In the genomic region with DNA sequence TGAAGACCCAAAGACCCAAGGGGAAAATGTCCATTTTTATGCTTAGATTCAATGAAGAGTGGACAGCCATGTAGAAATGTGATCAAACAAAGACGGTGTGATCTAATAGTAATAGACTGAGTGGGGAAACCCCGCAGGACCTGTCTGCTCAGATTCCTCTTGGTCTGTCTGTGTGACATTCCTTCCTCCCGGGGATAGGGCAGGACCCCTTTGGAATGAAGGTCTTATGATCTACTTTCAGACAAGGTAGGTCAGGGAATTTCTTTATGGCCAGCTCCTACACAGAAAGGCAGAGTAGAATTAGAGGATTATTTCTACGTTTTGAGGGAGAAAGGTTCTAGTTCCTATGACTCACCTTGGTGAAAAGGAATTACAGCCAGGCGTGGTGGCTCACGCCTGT, we compare ENCODE assay signal across 29 cellular contexts.
A peak's percentile ranks its signal among the peaks of the same experiment; 100 is the strongest.
DNase-seq lines count a peak whose midpoint lies in the region; TF ChIP-seq lines count a peak whose summit lies in the region.
"Had no signal": no experiment of that assay in that cellular context is flagged by ENCODE, and none has a peak within 500 bp of the region (broad histone marks: within the 10 kb centered on the region; RNA-seq: fewer than 3 reads in every experiment).

No MANE protein-coding gene starts in this region.

- TF ChIP-seq RAD21 in Ishikawa (IDR thresholded peaks at IDR 0.05; ENCODE audit: low read depth): no peak

- H3K4me3 ChIP-seq in endodermal cell (ENCODE audit: low read length) (no peak overlapping the region), mesodermal cell (ENCODE audit: extremely low read depth, insufficient read depth, low read length, poor library complexity, severe bottlenecking) (no peak overlapping the region), Karpas-422 (ENCODE audit: low read length) (no peak overlapping the region)
- H3K4me3 ChIP-seq: left ventricle myocardium inferior, right lobe of liver, upper lobe of right lung had no signal

- no peaks in the 10 kb centered on the region for H3K79me2 ChIP-seq in Karpas-422 (ENCODE audit: low read length)
- H3K79me2 ChIP-seq: parathyroid adenoma had no signal

- H3K4me1 ChIP-seq in endodermal cell (ENCODE audit: control insufficient read depth, insufficient read depth, low read length): peaks cover 15% of the 10 kb centered on the region
- peaks cover 13% of the 10 kb centered on the region for H3K4me1 ChIP-seq in mesodermal cell (ENCODE audit: control insufficient read depth, insufficient read depth, low read length, poor library complexity, severe bottlenecking)
- no peaks in the 10 kb centered on the region for H3K4me1 ChIP-seq in Karpas-422 (ENCODE audit: low read length)
- H3K4me1 ChIP-seq: left ventricle myocardium inferior, parathyroid adenoma, right lobe of liver, upper lobe of right lung had no signal

- TF ChIP-seq CTCF in endodermal cell (conservative IDR thresholded peaks at IDR 0.05): no peak

- no peaks in the 10 kb centered on the region for H3K27me3 Mint-ChIP-seq in endodermal cell (ENCODE audit: insufficient read depth)
- no peaks in the 10 kb centered on the region for H3K27me3 Mint-ChIP-seq in activated T-helper 2 cell treated with anti-CD3 and anti-CD28 coated beads, Interferon-gamma antibody, Interleukin-2, Interleukin-4, amounts not matched to agents 10 μg/mL and 5 μg/mL and 100 μg/mL, durations not matched to agents 14 hours and 24 hours and 36 hours (ENCODE audit: low read depth)
- H3K27me3 Mint-ChIP-seq: activated CD4-positive, alpha-beta memory T cell treated with anti-CD3 and anti-CD28 coated beads, Interleukin-2, amount 10 ng/mL, durations not matched to agents 7 days and 5 days; activated naive CD8-positive, alpha-beta T cell had no signal

- H3K36me3 ChIP-seq in endodermal cell (ENCODE audit: control insufficient read depth, insufficient read depth, low read length) (no peaks in the 10 kb centered on the region), mesodermal cell (ENCODE audit: control insufficient read depth, insufficient read depth, low read length) (no peaks in the 10 kb centered on the region), Karpas-422 (ENCODE audit: insufficient read depth, low read length) (no peaks in the 10 kb centered on the region)
- H3K36me3 ChIP-seq: left ventricle myocardium inferior, right lobe of liver, upper lobe of right lung had no signal

- H3K36me3 Mint-ChIP-seq in endodermal cell (ENCODE audit: low read depth): no peaks in the 10 kb centered on the region
- no peaks in the 10 kb centered on the region for H3K36me3 Mint-ChIP-seq in activated T-helper 2 cell treated with anti-CD3 and anti-CD28 coated beads, Interferon-gamma antibody, Interleukin-2, Interleukin-4, amounts not matched to agents 10 μg/mL and 5 μg/mL and 100 μg/mL, durations not matched to agents 14 hours and 24 hours and 36 hours (ENCODE audit: low read depth)
- H3K36me3 Mint-ChIP-seq: stimulated activated effector memory CD8-positive, alpha-beta T cell treated with anti-CD3 and anti-CD28 coated beads, Interleukin-12 subunit alpha, Interleukin-12 subunit beta, amount 100 ng/mL, for 72 hours had no signal

- H3K9me2 ChIP-seq in Karpas-422 (replicated peaks; ENCODE audit: insufficient read depth, low read length): no peaks in the 10 kb centered on the region
- H3K9me2 ChIP-seq: SK-N-SH had no signal

- no peak overlapping the region for H3K4me3 Mint-ChIP-seq in endodermal cell
- H3K4me3 Mint-ChIP-seq in activated T-helper 2 cell treated with anti-CD3 and anti-CD28 coated beads, Interferon-gamma antibody, Interleukin-2, Interleukin-4, amounts not matched to agents 10 μg/mL and 5 μg/mL and 100 μg/mL, durations not matched to agents 14 hours and 24 hours and 36 hours (ENCODE audit: low read depth): no peak overlapping the region
- H3K4me3 Mint-ChIP-seq: activated CD4-positive, alpha-beta memory T cell treated with anti-CD3 and anti-CD28 coated beads, Interleukin-2, amount 10 ng/mL, durations not matched to agents 7 days and 5 days; activated naive CD8-positive, alpha-beta T cell; nephron; stimulated activated effector memory CD8-positive, alpha-beta T cell treated with anti-CD3 and anti-CD28 coated beads, Interleukin-12 subunit alpha, Interleukin-12 subunit beta, amount 100 ng/mL, for 72 hours; T-helper 1 cell treated with Interleukin-12 subunit alpha and Interleukin-12 subunit beta and Interleukin-4 antibody, amounts not matched to agents 30 μg/mL and 1 μg/mL, for 36 hours had no signal

- H3K9ac ChIP-seq in endodermal cell (ENCODE audit: extremely low read depth, low read length, poor library complexity, severe bottlenecking) (peak overlapping the region; percentile 34), Karpas-422 (ENCODE audit: low read length) (no peak overlapping the region)
- H3K9ac ChIP-seq: parathyroid adenoma, SK-N-SH had no signal

- 0 out of 2 replicates have a peak, but pooled peaks cover 4% of the 10 kb centered on the region for H4K20me1 ChIP-seq in Karpas-422 (ENCODE audit: insufficient read depth, low read depth, low read length)

- no peak overlapping the region for H2AFZ ChIP-seq in Karpas-422 (ENCODE audit: low read length)
- H2AFZ ChIP-seq: parathyroid adenoma had no signal

- H3K9me3 ChIP-seq in endodermal cell (ENCODE audit: control insufficient read depth, low read length) (no peaks in the 10 kb centered on the region), mesodermal cell (ENCODE audit: control insufficient read depth, low read length) (no peaks in the 10 kb centered on the region), Karpas-422 (ENCODE audit: low read length) (no peaks in the 10 kb centered on the region)
- H3K9me3 ChIP-seq: left ventricle myocardium inferior, right lobe of liver, SK-N-SH, upper lobe of right lung had no signal

- no peak overlapping the region for H3K4me2 ChIP-seq in Karpas-422 (ENCODE audit: low read depth, low read length, poor library complexity, severe bottlenecking)
- H3K4me2 ChIP-seq: SK-N-SH had no signal

- intact Hi-C loops in activated T-helper 2 cell treated with anti-CD3 and anti-CD28 coated beads, Interferon-gamma antibody, Interleukin-2, Interleukin-4, amounts not matched to agents 10 μg/mL and 5 μg/mL and 100 μg/mL, durations not matched to agents 14 hours and 24 hours and 36 hours (cut with micrococcal nuclease): no loop called here

- no peaks in the 10 kb centered on the region for H3K9me3 Mint-ChIP-seq in endodermal cell
- H3K9me3 Mint-ChIP-seq in activated T-helper 2 cell treated with anti-CD3 and anti-CD28 coated beads, Interferon-gamma antibody, Interleukin-2, Interleukin-4, amounts not matched to agents 10 μg/mL and 5 μg/mL and 100 μg/mL, durations not matched to agents 14 hours and 24 hours and 36 hours: no peaks in the 10 kb centered on the region
- H3K9me3 Mint-ChIP-seq: activated CD4-positive, alpha-beta memory T cell treated with anti-CD3 and anti-CD28 coated beads, Interleukin-2, amount 10 ng/mL, durations not matched to agents 7 days and 5 days; nephron; stimulated activated effector memory CD8-positive, alpha-beta T cell treated with anti-CD3 and anti-CD28 coated beads, Interleukin-12 subunit alpha, Interleukin-12 subunit beta, amount 100 ng/mL, for 72 hours; T-helper 1 cell treated with Interleukin-12 subunit alpha and Interleukin-12 subunit beta and Interleukin-4 antibody, amounts not matched to agents 30 μg/mL and 1 μg/mL, for 36 hours had no signal

- peak; percentile 81 for DNase-seq in endodermal cell
- DNase-seq in activated T-helper 2 cell treated with anti-CD3 and anti-CD28 coated beads, Interferon-gamma antibody, Interleukin-2, Interleukin-4, amounts not matched to agents 10 μg/mL and 5 μg/mL and 100 μg/mL, durations not matched to agents 14 hours and 24 hours and 36 hours (ENCODE audit: low spot score): no peak
- no peak for DNase-seq in COR-L47 (lab: John Stamatoyannopoulos, UW)
- no peak for DNase-seq in NCI-H146 treated with DMSO at 0.1 percent for 48 hours (lab: John Stamatoyannopoulos, UW; ENCODE audit: unreplicated experiment)
- no peak for DNase-seq in Karpas-422
- DNase-seq: activated CD4-positive, alpha-beta memory T cell treated with anti-CD3 and anti-CD28 coated beads, Interleukin-2, amount 10 ng/mL, durations not matched to agents 7 days and 5 days; activated CD4-positive, alpha-beta T cell treated with anti-CD3 and anti-CD28 coated beads for 1 hour; activated effector memory CD4-positive, alpha-beta T cell treated with Interleukin-2 at 50 U/mL for 16 hours; aorta; caudate nucleus; GOT3; hypothalamus; left ventricle myocardium inferior; MV-4-11; NCI-H1694; right lobe of liver; SK-N-SH; stimulated activated CD4-positive, alpha-beta T cell treated with anti-CD3 and anti-CD28 coated beads, Interleukin-12 subunit alpha, Interleukin-12 subunit beta, amount 100 ng/mL, for 4 hours; stimulated activated CD4-positive, alpha-beta T cell treated with anti-CD3 and anti-CD28 coated beads, Interleukin-4, amount 100 ng/mL, for 24 hours; substantia nigra; upper lobe of right lung had no signal

- peaks cover 30% of the 10 kb centered on the region for H3K4me1 Mint-ChIP-seq in endodermal cell
- no peaks in the 10 kb centered on the region for H3K4me1 Mint-ChIP-seq in activated T-helper 2 cell treated with anti-CD3 and anti-CD28 coated beads, Interferon-gamma antibody, Interleukin-2, Interleukin-4, amounts not matched to agents 10 μg/mL and 5 μg/mL and 100 μg/mL, durations not matched to agents 14 hours and 24 hours and 36 hours (ENCODE audit: low read depth)
- H3K4me1 Mint-ChIP-seq: activated CD4-positive, alpha-beta memory T cell treated with anti-CD3 and anti-CD28 coated beads, Interleukin-2, amount 10 ng/mL, durations not matched to agents 7 days and 5 days; stimulated activated effector memory CD8-positive, alpha-beta T cell treated with anti-CD3 and anti-CD28 coated beads, Interleukin-12 subunit alpha, Interleukin-12 subunit beta, amount 100 ng/mL, for 72 hours had no signal

- H3K27ac ChIP-seq in endodermal cell (ENCODE audit: low read depth, low read length): peak overlapping the region; percentile 51
- H3K27ac ChIP-seq in mesodermal cell (ENCODE audit: low read depth, low read length, severe bottlenecking): peak overlapping the region; percentile 89
- H3K27ac ChIP-seq in Karpas-422 (ENCODE audit: low read length): no peak overlapping the region
- H3K27ac ChIP-seq: C4-2B, left ventricle myocardium inferior, parathyroid adenoma, right lobe of liver, upper lobe of right lung had no signal

- 83 to 91% methylated on average over 4 to 6 of the region's 6 CpGs for WGBS in endodermal cell (ENCODE audit: insufficient coverage in 1 of 2, insufficient read length in 1 of 2), 2 experiments
- 86 to 98% methylated on average over 2 to 4 of the region's 6 CpGs for WGBS in mesodermal cell (ENCODE audit: insufficient coverage in 2 of 2), 2 experiments

- no peaks in the 10 kb centered on the region for H3K27me3 ChIP-seq in endodermal cell (ENCODE audit: control insufficient read depth, insufficient read depth, low read length, poor library complexity, severe bottlenecking)
- no peaks in the 10 kb centered on the region for H3K27me3 ChIP-seq in Karpas-422 (ENCODE audit: low read length)
- H3K27me3 ChIP-seq: right lobe of liver, upper lobe of right lung had no signal

- peak; percentile 21; the same call in 1 of the 2 replicates for TF ChIP-seq EP300 in Ishikawa (IDR thresholded peaks at IDR 0.05; ENCODE audit: borderline replicate concordance)

- H3K27ac Mint-ChIP-seq in endodermal cell: peak overlapping the region; percentile 92
- H3K27ac Mint-ChIP-seq in activated T-helper 2 cell treated with anti-CD3 and anti-CD28 coated beads, Interferon-gamma antibody, Interleukin-2, Interleukin-4, amounts not matched to agents 10 μg/mL and 5 μg/mL and 100 μg/mL, durations not matched to agents 14 hours and 24 hours and 36 hours: no peak overlapping the region
- H3K27ac Mint-ChIP-seq: activated CD4-positive, alpha-beta memory T cell treated with anti-CD3 and anti-CD28 coated beads, Interleukin-2, amount 10 ng/mL, durations not matched to agents 7 days and 5 days; activated naive CD8-positive, alpha-beta T cell; stimulated activated effector memory CD8-positive, alpha-beta T cell treated with anti-CD3 and anti-CD28 coated beads, Interleukin-12 subunit alpha, Interleukin-12 subunit beta, amount 100 ng/mL, for 72 hours; T-helper 1 cell treated with Interleukin-12 subunit alpha and Interleukin-12 subunit beta and Interleukin-4 antibody, amounts not matched to agents 30 μg/mL and 1 μg/mL, for 36 hours had no signal
